8 cellular contexts compared by ENCODE assay signal in genomic region chr13:113584870-113585671, GRCh38. TPM values are rescaled to one million over a fixed set of nuclear protein-coding genes. Genes with fewer than 3 reads are reported as not detected.
DNase-seq lines count a peak whose midpoint lies in the region; ATAC-seq and TF ChIP-seq lines count a peak whose summit lies in the region.

No MANE protein-coding gene starts in this region.

- no peak for TF ChIP-seq POLR2A in transverse colon (IDR thresholded peaks at IDR 0.05)

- in situ Hi-C loops in transverse colon (cut with MboI; ENCODE audit: low pct_ligation_motif_present in 1 of 4, low pct_unique_long_range_greater_than_20kb in 1 of 4, low sequenced_read_pairs in 3 of 4): no loop called here

- peak; percentile 70 to 72 for DNase-seq in SJSA1 (ENCODE audit: low read depth in 1 of 2, low spot score in 2 of 2)
- no peak for DNase-seq in effector memory CD4-positive, alpha-beta T cell
- DNase-seq in mucosa of descending colon: peak in 2 of 3 donors; percentile 20 to 56
- DNase-seq in transverse colon: peak; percentile 17
- no peak for DNase-seq in putamen (ENCODE audit: low spot score)

- H3K27me3 ChIP-seq in SJSA1 (replicated peaks): no peaks in the 10 kb centered on the region
- no peaks in the 10 kb centered on the region for H3K27me3 ChIP-seq in effector memory CD4-positive, alpha-beta T cell (replicated peaks; ENCODE audit: control insufficient read depth, insufficient read depth, low read length, poor library complexity, severe bottlenecking)
- H3K27me3 ChIP-seq in transverse colon: no peaks in the 10 kb centered on the region

- intact Hi-C loops in mucosa of descending colon (cut with DNase I, micrococcal nuclease) (no loop called here), transverse colon (cut with DNase I; ENCODE audit: low total_unique reads) (no loop called here)

- ATAC-seq in GM18520 (IDR thresholded peaks at IDR 0.05; ENCODE audit: unreplicated experiment) (peak; percentile 16), HG03025 (IDR thresholded peaks at IDR 0.05; ENCODE audit: low FRiP score, unreplicated experiment) (peak; percentile 24), mucosa of descending colon (peak; percentile 36)

- H3K4me3 ChIP-seq in SJSA1 (peak overlapping the region; percentile 97), mucosa of descending colon (peak overlapping the region; percentile 34), transverse colon (peak overlapping the region; percentile 47 to 79 (median 70))
- peak overlapping the region; percentile 55 for H3K4me3 ChIP-seq in effector memory CD4-positive, alpha-beta T cell (ENCODE audit: insufficient read depth, low read depth, low read length, poor library complexity, severe bottlenecking)

- H3K4me1 ChIP-seq in SJSA1 (replicated peaks): peaks cover 24% of the 10 kb centered on the region
- peaks cover 12% of the 10 kb centered on the region for H3K4me1 ChIP-seq in effector memory CD4-positive, alpha-beta T cell (ENCODE audit: control insufficient read depth, insufficient read depth, low read length, poor library complexity, severe bottlenecking)
- H3K4me1 ChIP-seq in mucosa of descending colon (ENCODE audit: low read depth): peaks cover 10% of the 10 kb centered on the region
- peaks cover 0 to 17% (median 13%) of the 10 kb centered on the region in 4 donors for H3K4me1 ChIP-seq in transverse colon

- H3K9me3 ChIP-seq in SJSA1 (replicated peaks): peaks cover 10% of the 10 kb centered on the region
- no peaks in the 10 kb centered on the region for H3K9me3 ChIP-seq in effector memory CD4-positive, alpha-beta T cell (ENCODE audit: control insufficient read depth, low read length)
- H3K9me3 ChIP-seq in mucosa of descending colon: no peaks in the 10 kb centered on the region
- no peaks in the 10 kb centered on the region for H3K9me3 ChIP-seq in transverse colon

- no peak for TF ChIP-seq CTCF in 22Rv1 (IDR thresholded peaks at IDR 0.05)
- no peak for TF ChIP-seq CTCF in mucosa of descending colon (IDR thresholded peaks at IDR 0.05)
- TF ChIP-seq CTCF in transverse colon (IDR thresholded peaks at IDR 0.05): no peak

- WGBS in transverse colon (ENCODE audit: low coverage in 1 of 2), 2 donors: 1% methylated on average over 45 of the region's 105 CpGs; no CpG with 5 or more reads in 1 of the 2 donors

- peak overlapping the region; percentile 75 for H3K27ac ChIP-seq in 22Rv1
- peak overlapping the region; percentile 55 for H3K27ac ChIP-seq in SJSA1
- no peak overlapping the region for H3K27ac ChIP-seq in effector memory CD4-positive, alpha-beta T cell (ENCODE audit: insufficient read depth, low read length, poor library complexity, severe bottlenecking)
- peak overlapping the region in 3 of 4 donors; percentile 53 to 74 (median 60) for H3K27ac ChIP-seq in transverse colon

- H3K36me3 ChIP-seq in SJSA1 (peaks cover 50% of the 10 kb centered on the region), mucosa of descending colon (ENCODE audit: low read depth) (no peaks in the 10 kb centered on the region), transverse colon (no peaks in the 10 kb centered on the region)
- H3K36me3 ChIP-seq in effector memory CD4-positive, alpha-beta T cell (ENCODE audit: control insufficient read depth, insufficient read depth, low read length): peaks cover 4% of the 10 kb centered on the region

- no peak for TF ChIP-seq EP300 in transverse colon (IDR thresholded peaks at IDR 0.05; ENCODE audit: low read depth)

RNA-seq across cellular contexts. Expression of gene TFDP1, which starts 0.5 kb away (rescaled TPM):
- 397 and 423 TPM in 2 replicates for total RNA-seq in SJSA1 (2014; rRNA removed; shearing (Covaris generic))
- total RNA-seq in mucosa of descending colon (10 to 100 TPM; 52.7 to 66.4 (median 54.3) TPM), transverse colon (100 to 1,000 TPM in 1 of 4 donors, 10 to 100 TPM in 3; 24.3 to 164 (median 49.1) TPM)

Comparison
In these comparisons a context has a peak if more than half of its experiments do, and no peak if none do; other contexts are left out.
1. DNase-seq: peak in SJSA1 (2 of 2), mucosa of descending colon (2 of 3) and transverse colon (single experiment); none in effector memory CD4-positive, alpha-beta T cell (0 of 3) and putamen (single experiment).
2. H3K4me3 ChIP-seq: peak in every context shown above with its lines; median percentile 97 in SJSA1; 70 in transverse colon; 55 in effector memory CD4-positive, alpha-beta T cell; 34 in mucosa of descending colon.
3. Peak in every context shown above with its lines, with median percentiles within 50 percentile points of each other: ATAC-seq.